ENCODE assay signal across 31 cellular contexts in the genomic region with DNA sequence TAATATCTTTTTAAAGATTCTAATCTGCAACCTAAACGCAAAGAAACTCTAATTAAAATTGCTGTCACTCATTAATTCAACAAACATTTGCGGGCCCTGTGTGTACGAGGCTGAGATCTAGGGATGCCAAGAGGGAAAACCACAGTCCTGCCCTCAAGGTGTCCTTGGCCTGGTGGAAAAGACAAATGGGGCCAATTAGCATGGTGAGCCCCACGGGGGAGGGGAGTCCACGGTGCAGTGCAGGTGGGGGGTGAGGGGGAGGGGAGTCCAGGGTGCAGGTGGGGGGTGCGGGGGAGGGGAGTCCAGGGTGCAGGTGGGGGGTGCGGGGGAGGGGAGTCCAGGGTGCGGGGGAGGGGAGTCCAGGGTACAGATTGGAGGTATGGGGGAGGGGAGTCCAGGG.
"Had no signal": no experiment of that assay in that cellular context is flagged by ENCODE, and none has a peak within 500 bp of the region (broad histone marks: within the 10 kb centered on the region; RNA-seq: fewer than 3 reads in every experiment).

No MANE protein-coding gene starts in this region.

- H3K9me3 Mint-ChIP-seq: activated CD4-positive, alpha-beta memory T cell treated with anti-CD3 and anti-CD28 coated beads for 36 hours; activated naive CD4-positive, alpha-beta T cell treated with anti-CD3 and anti-CD28 coated beads for 36 hours; activated naive CD4-positive, alpha-beta T cell treated with anti-CD3 and anti-CD28 coated beads, Interleukin-2, amount 50 U/mL, for 72 hours; activated T-cell treated with anti-CD3 and anti-CD28 coated beads, Interleukin-2, amount 50 U/mL, for 4 hours; activated T-helper 1 cell treated with anti-CD3 and anti-CD28 coated beads, Interleukin-12 subunit alpha, Interleukin-12 subunit beta, Interleukin-2, Interleukin-4 antibody, amounts not matched to agents 30 ng/mL and 10 ng/mL and 1 ng/mL, durations not matched to agents 14 hours and 24 hours and 36 hours had no signal

- H3K27me3 ChIP-seq: adrenal gland, body of pancreas, MG63, SJSA1 had no signal

- H3K4me3 ChIP-seq: adrenal gland, body of pancreas, MG63, SJSA1 had no signal

- H3K36me3 Mint-ChIP-seq: activated CD4-positive, alpha-beta memory T cell treated with anti-CD3 and anti-CD28 coated beads for 36 hours; activated naive CD4-positive, alpha-beta T cell treated with anti-CD3 and anti-CD28 coated beads, Interleukin-2, amount 50 U/mL, for 72 hours had no signal

- H3K4me3 Mint-ChIP-seq: activated B cell treated with CpG ODN at 0.5 μM for 24 hours; activated CD4-positive, alpha-beta memory T cell treated with anti-CD3 and anti-CD28 coated beads for 36 hours; activated naive CD4-positive, alpha-beta T cell treated with anti-CD3 and anti-CD28 coated beads for 36 hours; activated T-cell treated with anti-CD3 and anti-CD28 coated beads, Interleukin-2, amount 50 U/mL, for 4 hours; activated T-helper 1 cell treated with anti-CD3 and anti-CD28 coated beads, Interleukin-12 subunit alpha, Interleukin-12 subunit beta, Interleukin-2, Interleukin-4 antibody, amounts not matched to agents 30 ng/mL and 10 ng/mL and 1 ng/mL, durations not matched to agents 14 hours and 24 hours and 36 hours had no signal

- H3K9me3 ChIP-seq: adrenal gland, body of pancreas, MG63, SJSA1 had no signal

- H3K27ac ChIP-seq: adrenal gland, body of pancreas, SJSA1, VCaP had no signal

- H3K27ac Mint-ChIP-seq: activated B cell treated with CpG ODN at 0.5 μM for 24 hours; activated CD4-positive, alpha-beta memory T cell treated with anti-CD3 and anti-CD28 coated beads for 36 hours; activated naive CD4-positive, alpha-beta T cell treated with anti-CD3 and anti-CD28 coated beads for 36 hours; activated naive CD4-positive, alpha-beta T cell treated with anti-CD3 and anti-CD28 coated beads, Interleukin-2, amount 50 U/mL, for 72 hours; activated T-helper 1 cell treated with anti-CD3 and anti-CD28 coated beads, Interleukin-12 subunit alpha, Interleukin-12 subunit beta, Interleukin-2, Interleukin-4 antibody, amounts not matched to agents 30 ng/mL and 10 ng/mL and 1 ng/mL, durations not matched to agents 14 hours and 24 hours and 36 hours had no signal

- H3K36me3 ChIP-seq: adrenal gland, MG63, SJSA1 had no signal

- ATAC-seq: activated naive CD4-positive, alpha-beta T cell treated with anti-CD3 and anti-CD28 coated beads, Interleukin-2, amount 50 U/mL, for 72 hours; activated T-cell treated with anti-CD3 and anti-CD28 coated beads, Interleukin-2, amount 50 U/mL, for 4 hours; body of pancreas had no signal

- H3K4me1 ChIP-seq: adrenal gland, body of pancreas, SJSA1 had no signal

- DNase-seq: activated B cell treated with CpG ODN at 0.5 μM for 24 hours; activated CD4-positive, alpha-beta T cell treated with anti-CD3 and anti-CD28 coated beads for 4 hours; activated CD4-positive, alpha-beta T cell treated with anti-CD3 and anti-CD28 coated beads, Interleukin-2, amount 50 U/mL, for 1 hour; activated CD4-positive, CD25-positive, alpha-beta regulatory T cell treated with anti-CD3 and anti-CD28 coated beads, Interleukin-2, amount 50 U/mL, for 72 hours; activated CD8-positive, alpha-beta memory T cell treated with anti-CD3 and anti-CD28 coated beads, Interleukin-2, amount 50 U/mL, for 4 hours; activated gamma-delta T cell treated with Interleukin-2 at 50 U/mL for 16 hours; activated naive CD4-positive, alpha-beta T cell treated with anti-CD3 and anti-CD28 coated beads for 36 hours; activated T-cell treated with anti-CD3 and anti-CD28 coated beads for 4 hours; activated T-cell treated with anti-CD3 and anti-CD28 coated beads, Interleukin-2, amount 50 U/mL, for 4 hours; adrenal gland; body of pancreas; caudate nucleus; KG1; MG63; NCI-H1048; NCI-H1105 treated with DMSO at 0.1 percent for 48 hours; NCI-H1436; NCI-H1694; NCI-H2029; NCI-H345; NCI-H524 treated with DMSO at 0.1 percent for 48 hours; SHP77 treated with DMSO at 0.1 percent for 48 hours; SW 1271; T-helper 1 cell; T-helper 2 cell; T-helper 9 cell had no signal
